ENCODE assay signal across 1 cellular context in the genomic region with DNA sequence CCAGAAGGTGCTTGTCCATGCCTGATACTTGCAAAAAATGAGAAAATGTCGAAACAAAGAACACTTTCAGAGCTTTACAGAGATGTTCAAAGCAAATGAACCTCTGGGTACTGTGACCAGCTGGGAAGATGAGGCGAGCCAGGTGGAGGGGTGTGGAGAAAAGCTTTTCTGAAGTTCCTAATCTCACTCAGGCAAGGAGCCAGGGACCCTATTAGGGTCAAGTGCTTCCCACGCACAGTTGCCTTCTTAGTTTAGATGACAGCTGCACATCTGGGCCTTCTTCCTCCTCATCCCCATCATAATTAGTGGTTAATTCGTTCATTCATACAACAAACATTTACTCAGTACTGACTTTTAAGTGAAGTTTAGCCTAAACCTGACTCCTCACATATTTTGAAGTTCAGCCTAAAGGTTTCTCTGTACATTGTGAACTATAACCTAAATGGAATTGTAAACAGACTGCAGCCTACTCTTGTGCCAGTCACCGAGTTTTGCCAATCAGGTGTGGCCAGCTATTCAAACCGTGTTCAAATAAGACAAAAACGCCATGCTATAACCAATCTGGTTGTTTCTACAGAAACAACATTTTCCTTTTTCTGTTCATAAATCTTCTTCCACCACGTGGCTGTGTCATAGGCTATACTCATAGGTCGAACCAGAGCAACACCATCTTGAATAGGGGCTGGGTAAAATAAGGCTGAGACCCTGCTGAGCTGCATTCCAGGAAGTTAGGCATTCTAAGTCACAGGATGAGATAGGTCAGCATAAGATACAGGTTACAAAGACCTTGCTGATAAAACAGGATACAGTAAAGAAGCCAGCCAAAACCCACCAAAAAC.
TF ChIP-seq lines count a peak whose summit lies in the region.

No MANE protein-coding gene starts in this region.

TF ChIP-seq in GM23338, 12 proteins besides CTCF, POLR2A, EP300 and RAD21 (continued from another document):
- TF ChIP-seq, protein P1, sequence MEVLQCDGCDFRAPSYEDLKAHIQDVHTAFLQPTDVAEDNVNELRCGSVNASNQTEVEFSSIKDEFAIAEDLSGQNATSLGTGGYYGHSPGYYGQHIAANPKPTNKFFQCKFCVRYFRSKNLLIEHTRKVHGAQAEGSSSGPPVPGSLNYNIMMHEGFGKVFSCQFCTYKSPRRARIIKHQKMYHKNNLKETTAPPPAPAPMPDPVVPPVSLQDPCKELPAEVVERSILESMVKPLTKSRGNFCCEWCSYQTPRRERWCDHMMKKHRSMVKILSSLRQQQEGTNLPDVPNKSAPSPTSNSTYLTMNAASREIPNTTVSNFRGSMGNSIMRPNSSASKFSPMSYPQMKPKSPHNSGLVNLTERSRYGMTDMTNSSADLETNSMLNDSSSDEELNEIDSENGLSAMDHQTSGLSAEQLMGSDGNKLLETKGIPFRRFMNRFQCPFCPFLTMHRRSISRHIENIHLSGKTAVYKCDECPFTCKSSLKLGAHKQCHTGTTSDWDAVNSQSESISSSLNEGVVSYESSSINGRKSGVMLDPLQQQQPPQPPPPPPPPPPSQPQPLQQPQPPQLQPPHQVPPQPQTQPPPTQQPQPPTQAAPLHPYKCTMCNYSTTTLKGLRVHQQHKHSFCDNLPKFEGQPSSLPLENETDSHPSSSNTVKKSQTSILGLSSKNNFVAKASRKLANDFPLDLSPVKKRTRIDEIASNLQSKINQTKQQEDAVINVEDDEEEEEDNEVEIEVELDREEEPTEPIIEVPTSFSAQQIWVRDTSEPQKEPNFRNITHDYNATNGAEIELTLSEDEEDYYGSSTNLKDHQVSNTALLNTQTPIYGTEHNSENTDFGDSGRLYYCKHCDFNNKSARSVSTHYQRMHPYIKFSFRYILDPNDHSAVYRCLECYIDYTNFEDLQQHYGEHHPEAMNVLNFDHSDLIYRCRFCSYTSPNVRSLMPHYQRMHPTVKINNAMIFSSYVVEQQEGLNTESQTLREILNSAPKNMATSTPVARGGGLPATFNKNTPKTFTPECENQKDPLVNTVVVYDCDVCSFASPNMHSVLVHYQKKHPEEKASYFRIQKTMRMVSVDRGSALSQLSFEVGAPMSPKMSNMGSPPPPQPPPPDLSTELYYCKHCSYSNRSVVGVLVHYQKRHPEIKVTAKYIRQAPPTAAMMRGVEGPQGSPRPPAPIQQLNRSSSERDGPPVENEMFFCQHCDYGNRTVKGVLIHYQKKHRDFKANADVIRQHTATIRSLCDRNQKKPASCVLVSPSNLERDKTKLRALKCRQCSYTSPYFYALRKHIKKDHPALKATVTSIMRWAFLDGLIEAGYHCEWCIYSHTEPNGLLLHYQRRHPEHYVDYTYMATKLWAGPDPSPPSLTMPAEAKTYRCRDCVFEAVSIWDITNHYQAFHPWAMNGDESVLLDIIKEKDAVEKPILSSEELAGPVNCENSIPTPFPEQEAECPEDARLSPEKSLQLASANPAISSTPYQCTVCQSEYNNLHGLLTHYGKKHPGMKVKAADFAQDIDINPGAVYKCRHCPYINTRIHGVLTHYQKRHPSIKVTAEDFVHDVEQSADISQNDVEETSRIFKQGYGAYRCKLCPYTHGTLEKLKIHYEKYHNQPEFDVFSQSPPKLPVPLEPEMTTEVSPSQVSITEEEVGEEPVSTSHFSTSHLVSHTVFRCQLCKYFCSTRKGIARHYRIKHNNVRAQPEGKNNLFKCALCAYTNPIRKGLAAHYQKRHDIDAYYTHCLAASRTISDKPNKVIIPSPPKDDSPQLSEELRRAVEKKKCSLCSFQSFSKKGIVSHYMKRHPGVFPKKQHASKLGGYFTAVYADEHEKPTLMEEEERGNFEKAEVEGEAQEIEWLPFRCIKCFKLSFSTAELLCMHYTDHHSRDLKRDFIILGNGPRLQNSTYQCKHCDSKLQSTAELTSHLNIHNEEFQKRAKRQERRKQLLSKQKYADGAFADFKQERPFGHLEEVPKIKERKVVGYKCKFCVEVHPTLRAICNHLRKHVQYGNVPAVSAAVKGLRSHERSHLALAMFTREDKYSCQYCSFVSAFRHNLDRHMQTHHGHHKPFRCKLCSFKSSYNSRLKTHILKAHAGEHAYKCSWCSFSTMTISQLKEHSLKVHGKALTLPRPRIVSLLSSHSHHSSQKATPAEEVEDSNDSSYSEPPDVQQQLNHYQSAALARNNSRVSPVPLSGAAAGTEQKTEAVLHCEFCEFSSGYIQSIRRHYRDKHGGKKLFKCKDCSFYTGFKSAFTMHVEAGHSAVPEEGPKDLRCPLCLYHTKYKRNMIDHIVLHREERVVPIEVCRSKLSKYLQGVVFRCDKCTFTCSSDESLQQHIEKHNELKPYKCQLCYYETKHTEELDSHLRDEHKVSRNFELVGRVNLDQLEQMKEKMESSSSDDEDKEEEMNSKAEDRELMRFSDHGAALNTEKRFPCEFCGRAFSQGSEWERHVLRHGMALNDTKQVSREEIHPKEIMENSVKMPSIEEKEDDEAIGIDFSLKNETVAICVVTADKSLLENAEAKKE (CRISPR knock-in tag; IDR thresholded peaks at IDR 0.05) = no peak
- TF ChIP-seq STAT1 (IDR thresholded peaks at IDR 0.05; ENCODE audit: unreplicated experiment) (no peak), ZNF114 (CRISPR knock-in tag; IDR thresholded peaks at IDR 0.05) (no peak), EZH2 (IDR thresholded peaks at IDR 0.05; ENCODE audit: low read depth, unreplicated experiment) (no peak), ZNF331 (CRISPR knock-in tag; IDR thresholded peaks at IDR 0.05; ENCODE audit: low read depth) (no peak), EZH2phosphoT487 (IDR thresholded peaks at IDR 0.05; ENCODE audit: unreplicated experiment) (no peak), CREB1 (CRISPR knock-in tag; IDR thresholded peaks at IDR 0.05; ENCODE audit: low read depth) (no peak), JUNB (IDR thresholded peaks at IDR 0.05; ENCODE audit: unreplicated experiment) (no peak), NANOG (IDR thresholded peaks at IDR 0.05; ENCODE audit: borderline replicate concordance) (no peak)
- TF ChIP-seq, protein P2, sequence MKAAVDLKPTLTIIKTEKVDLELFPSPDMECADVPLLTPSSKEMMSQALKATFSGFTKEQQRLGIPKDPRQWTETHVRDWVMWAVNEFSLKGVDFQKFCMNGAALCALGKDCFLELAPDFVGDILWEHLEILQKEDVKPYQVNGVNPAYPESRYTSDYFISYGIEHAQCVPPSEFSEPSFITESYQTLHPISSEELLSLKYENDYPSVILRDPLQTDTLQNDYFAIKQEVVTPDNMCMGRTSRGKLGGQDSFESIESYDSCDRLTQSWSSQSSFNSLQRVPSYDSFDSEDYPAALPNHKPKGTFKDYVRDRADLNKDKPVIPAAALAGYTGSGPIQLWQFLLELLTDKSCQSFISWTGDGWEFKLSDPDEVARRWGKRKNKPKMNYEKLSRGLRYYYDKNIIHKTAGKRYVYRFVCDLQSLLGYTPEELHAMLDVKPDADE (IDR thresholded peaks at IDR 0.05) = no peak
- TF ChIP-seq, protein P3, sequence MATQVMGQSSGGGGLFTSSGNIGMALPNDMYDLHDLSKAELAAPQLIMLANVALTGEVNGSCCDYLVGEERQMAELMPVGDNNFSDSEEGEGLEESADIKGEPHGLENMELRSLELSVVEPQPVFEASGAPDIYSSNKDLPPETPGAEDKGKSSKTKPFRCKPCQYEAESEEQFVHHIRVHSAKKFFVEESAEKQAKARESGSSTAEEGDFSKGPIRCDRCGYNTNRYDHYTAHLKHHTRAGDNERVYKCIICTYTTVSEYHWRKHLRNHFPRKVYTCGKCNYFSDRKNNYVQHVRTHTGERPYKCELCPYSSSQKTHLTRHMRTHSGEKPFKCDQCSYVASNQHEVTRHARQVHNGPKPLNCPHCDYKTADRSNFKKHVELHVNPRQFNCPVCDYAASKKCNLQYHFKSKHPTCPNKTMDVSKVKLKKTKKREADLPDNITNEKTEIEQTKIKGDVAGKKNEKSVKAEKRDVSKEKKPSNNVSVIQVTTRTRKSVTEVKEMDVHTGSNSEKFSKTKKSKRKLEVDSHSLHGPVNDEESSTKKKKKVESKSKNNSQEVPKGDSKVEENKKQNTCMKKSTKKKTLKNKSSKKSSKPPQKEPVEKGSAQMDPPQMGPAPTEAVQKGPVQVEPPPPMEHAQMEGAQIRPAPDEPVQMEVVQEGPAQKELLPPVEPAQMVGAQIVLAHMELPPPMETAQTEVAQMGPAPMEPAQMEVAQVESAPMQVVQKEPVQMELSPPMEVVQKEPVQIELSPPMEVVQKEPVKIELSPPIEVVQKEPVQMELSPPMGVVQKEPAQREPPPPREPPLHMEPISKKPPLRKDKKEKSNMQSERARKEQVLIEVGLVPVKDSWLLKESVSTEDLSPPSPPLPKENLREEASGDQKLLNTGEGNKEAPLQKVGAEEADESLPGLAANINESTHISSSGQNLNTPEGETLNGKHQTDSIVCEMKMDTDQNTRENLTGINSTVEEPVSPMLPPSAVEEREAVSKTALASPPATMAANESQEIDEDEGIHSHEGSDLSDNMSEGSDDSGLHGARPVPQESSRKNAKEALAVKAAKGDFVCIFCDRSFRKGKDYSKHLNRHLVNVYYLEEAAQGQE (IDR thresholded peaks at IDR 0.05; ENCODE audit: unreplicated experiment) = no peak
